Comparison of ENCODE assay signal across 18 cellular contexts in genomic region chr19:16604615-16605014, GRCh38.
"Had no signal": no experiment of that assay in that cellular context is flagged by ENCODE, and none has a peak within 500 bp of the region (broad histone marks: within the 10 kb centered on the region; RNA-seq: fewer than 3 reads in every experiment).

No MANE protein-coding gene starts in this region.

- DNase-seq: activated CD4-positive, alpha-beta T cell treated with anti-CD3 and anti-CD28 coated beads for 4 hours; activated CD8-positive, alpha-beta memory T cell treated with anti-CD3 and anti-CD28 coated beads, Interleukin-2, amount 50 U/mL, for 4 hours; activated CD8-positive, alpha-beta T cell treated with anti-CD3 and anti-CD28 coated beads, Interleukin-2, amount 10 ng/mL, durations not matched to agents 7 days and 5 days; activated naive CD4-positive, alpha-beta T cell; activated naive CD8-positive, alpha-beta T cell treated with anti-CD3 and anti-CD28 coated beads, Interleukin-2, amount 50 U/mL, for 24 hours; aorta; effector memory CD4-positive, alpha-beta T cell; foreskin melanocyte; head of caudate nucleus; lower lobe of right lung; psoas muscle; stimulated activated naive CD8-positive, alpha-beta T cell treated with anti-CD3 and anti-CD28 coated beads, Interleukin-15, amount 100 ng/mL, for 72 hours; testis; upper lobe of left lung had no signal

- H3K36me3 Mint-ChIP-seq: mesothelial cell of epicardium had no signal

- H3K27ac Mint-ChIP-seq: activated CD8-positive, alpha-beta T cell treated with anti-CD3 and anti-CD28 coated beads, Interleukin-2, amount 10 ng/mL, durations not matched to agents 7 days and 5 days; activated naive CD8-positive, alpha-beta T cell treated with anti-CD3 and anti-CD28 coated beads, Interleukin-2, amount 50 U/mL, for 24 hours had no signal

- H3K27me3 Mint-ChIP-seq: activated naive CD8-positive, alpha-beta T cell treated with anti-CD3 and anti-CD28 coated beads, Interleukin-2, amount 50 U/mL, for 24 hours; dendritic cell treated with granulocyte-macrophage colony-stimulating factor and Interleukin-4, amounts not matched to agents 40 ng/mL and 50 ng/mL, for 4 days; stimulated activated naive CD8-positive, alpha-beta T cell treated with anti-CD3 and anti-CD28 coated beads, Interleukin-15, amount 100 ng/mL, for 72 hours had no signal

- H3K4me1 ChIP-seq: breast epithelium had no signal

- H3K9me3 Mint-ChIP-seq: activated naive CD8-positive, alpha-beta T cell treated with anti-CD3 and anti-CD28 coated beads, Interleukin-2, amount 50 U/mL, for 24 hours; dendritic cell treated with granulocyte-macrophage colony-stimulating factor and Interleukin-4, amounts not matched to agents 40 ng/mL and 50 ng/mL, for 4 days; mesothelial cell of epicardium; stimulated activated naive CD8-positive, alpha-beta T cell treated with anti-CD3 and anti-CD28 coated beads, Interleukin-15, amount 100 ng/mL, for 72 hours had no signal

- H3K9me3 ChIP-seq: breast epithelium, lower lobe of right lung, psoas muscle, testis, upper lobe of left lung had no signal

- H3K4me3 Mint-ChIP-seq: activated CD8-positive, alpha-beta T cell treated with anti-CD3 and anti-CD28 coated beads, Interleukin-2, amount 10 ng/mL, durations not matched to agents 7 days and 5 days; activated naive CD8-positive, alpha-beta T cell treated with anti-CD3 and anti-CD28 coated beads, Interleukin-2, amount 50 U/mL, for 24 hours; dendritic cell treated with granulocyte-macrophage colony-stimulating factor and Interleukin-4, amounts not matched to agents 40 ng/mL and 50 ng/mL, for 4 days; mesothelial cell of epicardium; stimulated activated naive CD8-positive, alpha-beta T cell treated with anti-CD3 and anti-CD28 coated beads, Interleukin-15, amount 100 ng/mL, for 72 hours had no signal

- H3K36me3 ChIP-seq: breast epithelium, lower lobe of right lung had no signal

- H3K27me3 ChIP-seq: breast epithelium, testis, upper lobe of left lung had no signal

- H3K27ac ChIP-seq: breast epithelium, lower lobe of right lung, testis had no signal

- ATAC-seq: activated CD8-positive, alpha-beta T cell treated with anti-CD3 and anti-CD28 coated beads, Interleukin-2, amount 10 ng/mL, durations not matched to agents 7 days and 5 days; activated naive CD8-positive, alpha-beta T cell treated with anti-CD3 and anti-CD28 coated beads, Interleukin-2, amount 50 U/mL, for 24 hours; sciatic nerve; stimulated activated naive CD8-positive, alpha-beta T cell treated with anti-CD3 and anti-CD28 coated beads, Interleukin-15, amount 100 ng/mL, for 72 hours had no signal

- H3K4me3 ChIP-seq: breast epithelium, lower lobe of right lung, psoas muscle, testis, upper lobe of left lung had no signal
